10 cellular contexts compared by ENCODE assay signal in genomic region chr3:37863949-37864822, GRCh38. TPM values are rescaled to one million over a fixed set of nuclear protein-coding genes. Genes with fewer than 3 reads are reported as not detected.
DNase-seq lines count a peak whose midpoint lies in the region.
"Had no signal": no experiment of that assay in that cellular context is flagged by ENCODE, and none has a peak within 500 bp of the region (broad histone marks: within the 10 kb centered on the region; RNA-seq: fewer than 3 reads in every experiment).

No MANE protein-coding gene starts in this region.

- peaks cover 30% of the 10 kb centered on the region for H3F3A ChIP-seq in GM23248 (ENCODE audit: insufficient read depth)

- H3K9ac ChIP-seq in GM23248, result no peak overlapping the region
- no peak overlapping the region for H3K9ac ChIP-seq in skeletal muscle satellite cell (ENCODE audit: low read depth, low read length)

- H3K9me3 ChIP-seq in GM23248 (ENCODE audit: low read depth) (no peaks in the 10 kb centered on the region), skeletal muscle satellite cell (replicated peaks; ENCODE audit: low read length) (no peaks in the 10 kb centered on the region)
- H3K9me3 ChIP-seq: SJCRH30 had no signal

- peaks cover 76% of the 10 kb centered on the region for H3K79me2 ChIP-seq in GM23248 (ENCODE audit: insufficient read depth)

- H3K36me3 ChIP-seq in GM23248 (ENCODE audit: low read depth) (no peaks in the 10 kb centered on the region), skeletal muscle satellite cell (ENCODE audit: insufficient read depth, low read length) (no peaks in the 10 kb centered on the region)
- H3K36me3 ChIP-seq: SJCRH30 had no signal

- peak; percentile 22 for DNase-seq in GM23248
- DNase-seq in NCI-H748 (lab: John Stamatoyannopoulos, UW; ENCODE audit: unreplicated experiment), result peak; percentile 68
- peak; percentile 26 for DNase-seq in glomerular visceral epithelial cell (ENCODE audit: extremely low spot score)
- DNase-seq in NCI-H1048 (lab: John Stamatoyannopoulos, UW), result no peak
- no peak for DNase-seq in activated CD4-positive, alpha-beta T cell treated with anti-CD3 and anti-CD28 coated beads for 48 hours
- no peak for DNase-seq in stimulated activated CD8-positive, alpha-beta memory T cell treated with anti-CD3 and anti-CD28 coated beads, Interleukin-4, amount 100 ng/mL, for 48 hours
- DNase-seq in AG08395 (ENCODE audit: low spot score), result no peak
- DNase-seq: activated naive CD4-positive, alpha-beta T cell had no signal

- H2AFZ ChIP-seq in GM23248, result no peak overlapping the region

- H3K27ac ChIP-seq in GM23248, result no peak overlapping the region; the same call in 1 of the 2 replicates
- H3K27ac ChIP-seq: SJCRH30 had no signal

- 0 out of 2 replicates have a peak, but pooled peaks cover 8% of the 10 kb centered on the region for H4K20me1 ChIP-seq in GM23248 (ENCODE audit: insufficient read depth)

- H3K4me1 ChIP-seq in GM23248 (ENCODE audit: insufficient read depth) (peaks cover 27% of the 10 kb centered on the region), skeletal muscle satellite cell (ENCODE audit: control insufficient read depth, insufficient read depth, low read length) (peaks cover 41% of the 10 kb centered on the region)
- H3K4me1 ChIP-seq: SJCRH30 had no signal

- in situ Hi-C loops in GM23248 (cut with MboI), result no loop called here

- H3K4me2 ChIP-seq in GM23248 (ENCODE audit: unreplicated experiment) (peak overlapping the region; percentile 4), skeletal muscle satellite cell (ENCODE audit: low read length) (peak overlapping the region; percentile 96)

- no peaks in the 10 kb centered on the region for H3K9me2 ChIP-seq in GM23248 (ENCODE audit: insufficient read depth)

- 0 out of 2 replicates have a peak overlapping the region, but pooled peaks have one; percentile 82 for H3K4me3 ChIP-seq in GM23248
- H3K4me3 ChIP-seq in skeletal muscle satellite cell (ENCODE audit: low read length), result no peak overlapping the region
- H3K4me3 ChIP-seq: SJCRH30 had no signal

- H3K27me3 ChIP-seq in GM23248 (replicated peaks; ENCODE audit: insufficient read depth), result no peaks in the 10 kb centered on the region
- H3K27me3 ChIP-seq in skeletal muscle satellite cell (ENCODE audit: control insufficient read depth, insufficient read depth, low read length), result no peaks in the 10 kb centered on the region
- H3K27me3 ChIP-seq: SJCRH30 had no signal

- 60 to 61% methylated on average over 5 of the region's 5 CpGs for WGBS in GM23248 (ENCODE audit: low coverage in 1 of 2, low lambda C conversion rate in 2 of 2, missing lambda C conversion rate in 2 of 2), 2 experiments

RNA-seq across cellular contexts. Expression of gene CTDSPL, which starts 2.5 kb away (rescaled TPM):
- total RNA-seq in GM23248 (2014; rRNA removed; shearing (Covaris generic)), result 22.9 and 33.4 TPM in 2 replicates
- polyA plus RNA-seq in GM23248 (2016; fragmentation: Nextera tagmentation; extraction: Ambion mirVana), result 6.0 and 7.1 TPM in 2 replicates
- 17.5 and 19.9 TPM in 2 replicates for total RNA-seq in skeletal muscle satellite cell (2012; rRNA removed)

Comparison
In these comparisons a context has a peak if more than half of its experiments do, and no peak if none do; other contexts are left out.
1. DNase-seq: peak in GM23248 (single experiment), NCI-H748 (single experiment) and glomerular visceral epithelial cell (single experiment); none in NCI-H1048 (single experiment), activated CD4-positive, alpha-beta T cell treated with anti-CD3 and anti-CD28 coated beads for 48 hours (single experiment), stimulated activated CD8-positive, alpha-beta memory T cell treated with anti-CD3 and anti-CD28 coated beads, Interleukin-4, amount 100 ng/mL, for 48 hours (single experiment) and AG08395 (single experiment).